Comparison of ENCODE assay signal across 8 cellular contexts in the genomic region with DNA sequence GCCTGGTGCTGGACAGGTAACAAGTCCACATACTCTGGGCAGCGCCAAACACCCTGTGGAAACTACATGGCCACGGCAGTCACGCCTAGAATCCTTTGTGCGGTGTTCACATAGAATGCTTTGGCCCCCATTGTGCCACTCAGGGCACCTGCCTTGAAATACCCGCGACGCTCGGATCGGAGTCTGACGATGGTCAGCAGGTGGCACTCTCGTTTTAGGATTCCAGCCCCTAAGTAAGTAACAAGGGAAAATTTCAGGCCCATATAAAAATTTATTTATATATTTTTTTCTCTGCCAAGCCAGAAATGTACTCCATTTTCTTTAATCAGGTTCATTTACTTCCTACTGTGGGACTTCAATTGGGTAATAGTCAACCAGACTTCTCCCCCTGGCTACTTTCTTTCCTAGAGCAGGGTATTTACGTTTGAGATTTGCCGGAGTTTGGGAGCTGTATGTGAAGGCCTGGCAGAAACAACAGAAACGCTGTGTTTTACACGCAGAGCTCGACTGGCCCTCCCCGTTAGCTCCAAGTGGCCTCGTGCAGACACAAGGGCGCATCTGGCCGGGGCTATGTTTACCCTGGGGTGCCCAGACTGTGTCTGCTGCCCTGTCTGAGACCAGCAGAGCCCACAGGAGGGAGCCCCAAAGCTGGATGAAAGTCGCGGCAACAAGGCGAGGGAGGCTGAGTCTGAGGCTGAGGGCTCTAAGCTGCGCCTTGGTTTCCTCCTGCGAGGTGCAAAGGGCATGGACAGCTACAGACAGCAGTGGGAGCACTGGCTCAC.
A peak's percentile ranks its signal among the peaks of the same experiment; 100 is the strongest.
DNase-seq lines count a peak whose midpoint lies in the region; ATAC-seq, FAIRE-seq and TF ChIP-seq lines count a peak whose summit lies in the region.

No MANE protein-coding gene starts in this region.

- no peak for FAIRE-seq in H54 (lab: Jason Lieb, UNC)

- TF ChIP-seq POLR2A in H54 (IDR thresholded peaks at IDR 0.05; ENCODE audit: low read depth, low read length) = no peak

- H3K4me3 ChIP-seq in coronary artery = peak overlapping the region; percentile 63

- ATAC-seq in HG03196 (IDR thresholded peaks at IDR 0.05; ENCODE audit: unreplicated experiment) (no peak), GM21825 (IDR thresholded peaks at IDR 0.05; ENCODE audit: unreplicated experiment) (no peak), HG02840 (IDR thresholded peaks at IDR 0.05; ENCODE audit: low FRiP score, unreplicated experiment) (no peak)

- DNase-seq in H54 (ENCODE audit: insufficient read length, low spot score) = peak; percentile 32
- DNase-seq in NCI-H345 treated with DMSO at 0.1 percent for 48 hours (lab: John Stamatoyannopoulos, UW; ENCODE audit: unreplicated experiment) = peak; percentile 51
- no peak for DNase-seq in coronary artery (ENCODE audit: low spot score)
- DNase-seq in kidney glomerular epithelial cell (lab: John Stamatoyannopoulos, UW) = peak; percentile 82
- DNase-seq in stromal cell of bone marrow (ENCODE audit: low read depth) = peak; percentile 53

- TF ChIP-seq CTCF in coronary artery (IDR thresholded peaks at IDR 0.05) = peak; percentile 33

- H3K27ac ChIP-seq in coronary artery = peak overlapping the region in 1 of 2 donors; percentile 74
